13 cellular contexts compared by ENCODE assay signal in genomic region chr13:30862707-30863106, GRCh38. TPM values are rescaled to one million over a fixed set of nuclear protein-coding genes. Genes with fewer than 3 reads are reported as not detected.
DNase-seq lines count a peak whose midpoint lies in the region; ATAC-seq and TF ChIP-seq lines count a peak whose summit lies in the region.
"Had no signal": no experiment of that assay in that cellular context is flagged by ENCODE, and none has a peak within 500 bp of the region (broad histone marks: within the 10 kb centered on the region; RNA-seq: fewer than 3 reads in every experiment).

No MANE protein-coding gene starts in this region.

- WGBS in esophagus muscularis mucosa = 22% methylated on average over 17 of the region's 17 CpGs
- WGBS in testis, 2 donors = 41 to 53% methylated on average over 16 to 17 of the region's 17 CpGs

- H3K27ac ChIP-seq in esophagus muscularis mucosa (replicated peaks in 1 of 4) = peak overlapping the region; percentile 84 to 90 (median 89)
- H3K27ac ChIP-seq in muscle layer of colon (ENCODE audit: low read depth, low read length) = peak overlapping the region; percentile 48
- H3K27ac ChIP-seq in testis = no peak overlapping the region
- H3K27ac ChIP-seq in colonic mucosa = no peak overlapping the region

- no peak for ATAC-seq in GM21515 (IDR thresholded peaks at IDR 0.05; ENCODE audit: unreplicated experiment)
- ATAC-seq: activated CD8-positive, alpha-beta memory T cell treated with anti-CD3 and anti-CD28 coated beads, Interleukin-2, amount 10 ng/mL, durations not matched to agents 7 days and 5 days had no signal

- H3K27me3 ChIP-seq in esophagus muscularis mucosa (no peaks in the 10 kb centered on the region), muscle layer of colon (ENCODE audit: control insufficient read depth in 1 of 2, insufficient read depth in 2 of 2, low read length in 2 of 2) (no peaks in the 10 kb centered on the region), testis (no peaks in the 10 kb centered on the region), MG63 (no peaks in the 10 kb centered on the region), colonic mucosa (no peaks in the 10 kb centered on the region)

- H3K4me1 ChIP-seq in esophagus muscularis mucosa (peaks cover 23 to 41% (median 40%) of the 10 kb centered on the region in 4 donors), muscle layer of colon (ENCODE audit: insufficient read depth, low read length) (peaks cover 40% of the 10 kb centered on the region), testis (peaks cover 24% of the 10 kb centered on the region), colonic mucosa (no peaks in the 10 kb centered on the region)

- TF ChIP-seq CTCF in esophagus muscularis mucosa (IDR thresholded peaks at IDR 0.05) = no peak
- no peak for TF ChIP-seq CTCF in testis (IDR thresholded peaks at IDR 0.05)
- no peak for TF ChIP-seq CTCF in colonic mucosa (IDR thresholded peaks at IDR 0.05)

- DNase-seq in NCI-H526 treated with DMSO at 0.1 percent for 48 hours (lab: John Stamatoyannopoulos, UW) (peak; percentile 88), esophagus muscularis mucosa (ENCODE audit: extremely low spot score) (no peak), testis (peak; percentile 76), MG63 (no peak), cerebellar cortex (ENCODE audit: low spot score) (no peak), colonic mucosa (no peak)
- DNase-seq: activated CD8-positive, alpha-beta memory T cell treated with anti-CD3 and anti-CD28 coated beads, Interleukin-2, amount 10 ng/mL, durations not matched to agents 7 days and 5 days; activated naive CD8-positive, alpha-beta T cell treated with anti-CD3 and anti-CD28 coated beads for 36 hours; CD4-positive, alpha-beta memory T cell; MV-4-11; NCI-H446 had no signal

- intact Hi-C loops in esophagus muscularis mucosa (cut with DNase I) = loop anchor here (10.0 kb wide), 4 partner anchors 302 to 728 kb away; partner anchors contain the start of genes HMGB1 and HSPH1
- intact Hi-C loops in testis (cut with DNase I; ENCODE audit: low total_unique reads) = no loop called here
- intact Hi-C loops in colonic mucosa (cut with DNase I) = loop anchor here (10.0 kb wide), 2 partner anchors 188 to 728 kb away; no protein-coding TSS in a partner anchor

- TF ChIP-seq EP300 in esophagus muscularis mucosa (IDR thresholded peaks at IDR 0.05) = peak; percentile 58

- no peak overlapping the region for H3K9ac ChIP-seq in muscle layer of colon (ENCODE audit: low read length)
- H3K9ac ChIP-seq in colonic mucosa (ENCODE audit: low read depth in 2 of 2, low read length in 2 of 2) = no peak overlapping the region

- H3K4me3 ChIP-seq in esophagus muscularis mucosa = no peak overlapping the region
- H3K4me3 ChIP-seq in muscle layer of colon (ENCODE audit: low read depth in 1 of 2, low read length in 2 of 2) = no peak overlapping the region
- no peak overlapping the region for H3K4me3 ChIP-seq in testis
- no peak overlapping the region for H3K4me3 ChIP-seq in MG63
- H3K4me3 ChIP-seq in colonic mucosa = no peak overlapping the region

- TF ChIP-seq POLR2A in esophagus muscularis mucosa (IDR thresholded peaks at IDR 0.05; ENCODE audit: low read depth) (no peak), testis (IDR thresholded peaks at IDR 0.05) (no peak)

- no peaks in the 10 kb centered on the region for H3K36me3 ChIP-seq in esophagus muscularis mucosa
- H3K36me3 ChIP-seq in muscle layer of colon (ENCODE audit: insufficient read depth, low read length) = no peaks in the 10 kb centered on the region
- H3K36me3 ChIP-seq in testis (ENCODE audit: low read depth, missing control alignments) = no peaks in the 10 kb centered on the region
- H3K36me3 ChIP-seq in MG63 = no peaks in the 10 kb centered on the region
- H3K36me3 ChIP-seq in colonic mucosa = no peaks in the 10 kb centered on the region

- H3K9me3 ChIP-seq in esophagus muscularis mucosa (peaks cover 0 to 8% (median 2%) of the 10 kb centered on the region in 4 donors), muscle layer of colon (ENCODE audit: low read length) (no peaks in the 10 kb centered on the region), testis (no peaks in the 10 kb centered on the region), MG63 (no peaks in the 10 kb centered on the region), colonic mucosa (no peaks in the 10 kb centered on the region)

RNA-seq across cellular contexts. Expression of gene MEDAG, which starts 43.4 kb away (rescaled TPM):
- total RNA-seq in esophagus muscularis mucosa = 100 to 1,000 TPM in 1 of 4 donors, 10 to 100 TPM in 3; 20.3 to 126 (median 31.7) TPM
- 10 to 100 TPM in 1 of 2 donors, 1 to 10 TPM in 1; 9.6 to 17.7 TPM for total RNA-seq in testis
- polyA plus RNA-seq in testis (ENCODE audit: insufficient read depth, low read depth, low replicate concordance) = 23.1 TPM
- total RNA-seq in MG63 (2014; rRNA removed; shearing (Covaris generic); ENCODE audit: low replicate concordance) = 1.1 and 5.7 TPM in 2 replicates
- 1 to 10 TPM in 1 of 2 donors, under 1 TPM in 1; 0.62 to 2.6 TPM for total RNA-seq in colonic mucosa
- total RNA-seq: activated naive CD8-positive, alpha-beta T cell treated with anti-CD3 and anti-CD28 coated beads for 36 hours; CD4-positive, alpha-beta memory T cell had no signal

Comparison
In these comparisons a context has a peak if more than half of its experiments do, and no peak if none do; other contexts are left out.
1. DNase-seq: peak in NCI-H526 treated with DMSO at 0.1 percent for 48 hours (single experiment) and testis (single experiment); none in esophagus muscularis mucosa (single experiment), MG63 (single experiment), cerebellar cortex (single experiment) and colonic mucosa (single experiment).
2. H3K27ac ChIP-seq: peak in esophagus muscularis mucosa (4 of 4) and muscle layer of colon (single experiment); none in testis (0 of 2) and colonic mucosa (single experiment).